ENCODE assay signal across 12 cellular contexts in the genomic region with DNA sequence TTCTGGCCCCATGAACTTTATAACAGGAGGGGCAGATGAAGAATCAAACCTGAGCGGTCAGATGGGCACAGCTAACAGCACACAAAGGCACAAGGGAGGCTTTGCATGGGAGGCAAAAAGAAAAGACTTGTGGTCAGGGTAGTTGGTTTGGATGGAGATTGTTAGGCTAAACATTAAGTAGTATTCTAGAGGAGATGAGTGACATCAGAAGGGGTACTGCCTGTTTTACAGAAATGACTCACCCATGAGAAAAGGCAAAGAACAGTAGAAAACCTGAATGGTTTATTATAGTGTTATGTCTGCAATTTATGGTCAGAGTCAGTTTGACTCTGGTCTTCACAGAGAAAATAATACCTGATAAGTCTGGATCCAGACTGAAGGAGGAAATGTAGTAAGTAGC.
"Had no signal": no experiment of that assay in that cellular context is flagged by ENCODE, and none has a peak within 500 bp of the region (broad histone marks: within the 10 kb centered on the region; RNA-seq: fewer than 3 reads in every experiment).

No MANE protein-coding gene starts in this region.

- H3K27ac ChIP-seq: neural progenitor cell, pancreas, testis, VCaP had no signal

- H3K4me3 Mint-ChIP-seq: activated CD4-positive, alpha-beta memory T cell treated with anti-CD3 and anti-CD28 coated beads for 36 hours; neural progenitor cell; stimulated activated naive CD8-positive, alpha-beta T cell treated with anti-CD3 and anti-CD28 coated beads, Interleukin-15, amount 100 ng/mL, for 72 hours had no signal

- H3K27me3 Mint-ChIP-seq: activated CD4-positive, alpha-beta memory T cell treated with anti-CD3 and anti-CD28 coated beads for 36 hours had no signal

- H3K4me1 ChIP-seq: pancreas, testis had no signal

- H3K27ac Mint-ChIP-seq: activated CD4-positive, alpha-beta memory T cell treated with anti-CD3 and anti-CD28 coated beads for 36 hours; neural progenitor cell; stimulated activated naive CD8-positive, alpha-beta T cell treated with anti-CD3 and anti-CD28 coated beads, Interleukin-15, amount 100 ng/mL, for 72 hours had no signal

- H3K9me3 ChIP-seq: pancreas, testis had no signal

- H3K36me3 Mint-ChIP-seq: activated CD4-positive, alpha-beta memory T cell treated with anti-CD3 and anti-CD28 coated beads for 36 hours had no signal

- H3K4me3 ChIP-seq: neural progenitor cell, pancreas, testis had no signal

- DNase-seq: activated CD4-positive, alpha-beta memory T cell treated with anti-CD3 and anti-CD28 coated beads for 36 hours; activated naive CD4-positive, alpha-beta T cell; activated T-cell treated with anti-CD3 and anti-CD28 coated beads, Interleukin-2, amount 50 U/mL, for 48 hours; aorta; hippocampal formation; pancreas; stimulated activated CD4-positive, alpha-beta T cell treated with anti-CD3 and anti-CD28 coated beads, Interleukin-4, amount 100 ng/mL, for 24 hours; stimulated activated naive CD8-positive, alpha-beta T cell treated with anti-CD3 and anti-CD28 coated beads, Interleukin-15, amount 100 ng/mL, for 72 hours; testis had no signal

- ATAC-seq: esophagus mucosa; pancreas; stimulated activated naive CD8-positive, alpha-beta T cell treated with anti-CD3 and anti-CD28 coated beads, Interleukin-15, amount 100 ng/mL, for 72 hours had no signal

- H3K9me3 Mint-ChIP-seq: activated CD4-positive, alpha-beta memory T cell treated with anti-CD3 and anti-CD28 coated beads for 36 hours had no signal

- H3K4me1 Mint-ChIP-seq: stimulated activated naive CD8-positive, alpha-beta T cell treated with anti-CD3 and anti-CD28 coated beads, Interleukin-15, amount 100 ng/mL, for 72 hours had no signal

- H3K36me3 ChIP-seq: neural progenitor cell, pancreas had no signal

- H3K27me3 ChIP-seq: neural progenitor cell, pancreas, testis had no signal
